ENCODE assay signal across 29 cellular contexts in the genomic region with DNA sequence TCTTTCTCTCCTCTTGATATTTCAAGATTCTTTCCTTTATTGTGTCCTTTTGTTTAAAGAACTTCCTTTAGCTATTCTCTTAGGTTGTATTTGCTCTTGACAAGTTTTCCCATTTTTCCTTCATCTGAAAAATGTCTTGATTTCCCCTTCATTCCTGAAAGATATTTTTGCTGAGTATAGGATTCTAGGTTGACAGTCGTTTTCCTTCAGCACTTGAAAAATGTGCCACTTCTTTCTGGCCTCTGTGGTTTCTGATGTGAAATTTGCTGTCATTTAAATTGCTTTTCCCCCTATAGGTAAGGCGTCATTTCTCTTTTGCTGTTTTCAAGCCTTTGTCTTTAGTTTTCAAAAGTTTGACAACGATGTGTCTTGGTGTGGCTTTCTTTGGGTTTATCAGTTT.
"Had no signal": no experiment of that assay in that cellular context is flagged by ENCODE, and none has a peak within 500 bp of the region (broad histone marks: within the 10 kb centered on the region; RNA-seq: fewer than 3 reads in every experiment).

No MANE protein-coding gene starts in this region.

- H3K27ac Mint-ChIP-seq: activated CD4-positive, alpha-beta T cell treated with anti-CD3 and anti-CD28 coated beads, Interleukin-2, amount 10 ng/mL, durations not matched to agents 24 days and 14 days; activated CD8-positive, alpha-beta T cell treated with anti-CD3 and anti-CD28 coated beads for 36 hours; activated naive CD4-positive, alpha-beta T cell treated with anti-CD3 and anti-CD28 coated beads, Interleukin-2, amount 10 ng/mL, durations not matched to agents 7 days and 5 days; activated naive CD8-positive, alpha-beta T cell; activated T-helper 1 cell treated with anti-CD3 and anti-CD28 coated beads, Interleukin-12 subunit alpha, Interleukin-12 subunit beta, Interleukin-2, Interleukin-4 antibody, amounts not matched to agents 30 ng/mL and 10 ng/mL and 1 ng/mL, durations not matched to agents 14 hours and 24 hours and 36 hours; T-helper 1 cell treated with Interleukin-12 subunit alpha and Interleukin-12 subunit beta and Interleukin-4 antibody, amounts not matched to agents 30 μg/mL and 1 μg/mL, for 36 hours; T-helper 2 cell treated with Interferon-gamma antibody and Interleukin-4, amounts not matched to agents 5 μg/mL and 100 μg/mL, for 36 hours had no signal

- H3K27ac ChIP-seq: ascending aorta, cardiac muscle cell, KMS-11, SJSA1 had no signal

- H3K27me3 ChIP-seq: ascending aorta, cardiac muscle cell, SJSA1 had no signal

- DNase-seq: activated CD4-positive, alpha-beta T cell treated with anti-CD3 and anti-CD28 coated beads, Interleukin-2, amount 10 ng/mL, durations not matched to agents 24 days and 14 days; activated CD4-positive, alpha-beta T cell treated with anti-CD3 and anti-CD28 coated beads, Interleukin-2, amount 50 U/mL, for 4 hours; activated CD8-positive, alpha-beta T cell treated with anti-CD3 and anti-CD28 coated beads for 36 hours; activated gamma-delta T cell treated with Interleukin-2 at 50 U/mL for 16 hours; activated naive CD4-positive, alpha-beta T cell treated with anti-CD3 and anti-CD28 coated beads, Interleukin-2, amount 10 ng/mL, durations not matched to agents 7 days and 5 days; activated T-cell treated with anti-CD3 and anti-CD28 coated beads, Interleukin-2, amount 50 U/mL, for 1 hour; amygdala; MM.1S; MV-4-11; NCI-H1092; NCI-H146; NCI-H187; NCI-H2029 treated with DMSO at 0.1 percent for 48 hours; NCI-H2107; NCI-H2171; NCI-H510A; NCI-H526; NCI-H748 treated with DMSO at 0.1 percent for 48 hours; OCI-M1; SHP77 treated with DMSO at 0.1 percent for 48 hours; SK-N-SH had no signal

- H3K4me3 Mint-ChIP-seq: activated CD4-positive, alpha-beta T cell treated with anti-CD3 and anti-CD28 coated beads, Interleukin-2, amount 10 ng/mL, durations not matched to agents 24 days and 14 days; activated CD8-positive, alpha-beta T cell treated with anti-CD3 and anti-CD28 coated beads for 36 hours; activated naive CD4-positive, alpha-beta T cell treated with anti-CD3 and anti-CD28 coated beads, Interleukin-2, amount 10 ng/mL, durations not matched to agents 7 days and 5 days; activated naive CD8-positive, alpha-beta T cell; activated T-helper 1 cell treated with anti-CD3 and anti-CD28 coated beads, Interleukin-12 subunit alpha, Interleukin-12 subunit beta, Interleukin-2, Interleukin-4 antibody, amounts not matched to agents 30 ng/mL and 10 ng/mL and 1 ng/mL, durations not matched to agents 14 hours and 24 hours and 36 hours; T-helper 1 cell treated with Interleukin-12 subunit alpha and Interleukin-12 subunit beta and Interleukin-4 antibody, amounts not matched to agents 30 μg/mL and 1 μg/mL, for 36 hours; T-helper 2 cell treated with Interferon-gamma antibody and Interleukin-4, amounts not matched to agents 5 μg/mL and 100 μg/mL, for 36 hours had no signal

- H3K9me3 ChIP-seq: ascending aorta, SJSA1, SK-N-SH had no signal

- ATAC-seq: activated CD8-positive, alpha-beta T cell treated with anti-CD3 and anti-CD28 coated beads for 36 hours had no signal

- H3K9me2 ChIP-seq: SK-N-SH had no signal

- H3K4me3 ChIP-seq: ascending aorta, cardiac muscle cell, SJSA1 had no signal

- H3K27me3 Mint-ChIP-seq: activated CD4-positive, alpha-beta T cell treated with anti-CD3 and anti-CD28 coated beads, Interleukin-2, amount 10 ng/mL, durations not matched to agents 24 days and 14 days; activated CD8-positive, alpha-beta T cell treated with anti-CD3 and anti-CD28 coated beads for 36 hours; activated naive CD4-positive, alpha-beta T cell treated with anti-CD3 and anti-CD28 coated beads, Interleukin-2, amount 10 ng/mL, durations not matched to agents 7 days and 5 days; activated naive CD8-positive, alpha-beta T cell had no signal

- H3K9me3 Mint-ChIP-seq: activated CD8-positive, alpha-beta T cell treated with anti-CD3 and anti-CD28 coated beads for 36 hours had no signal

- H3K4me1 ChIP-seq: ascending aorta, SJSA1 had no signal

- H3K4me2 ChIP-seq: KMS-11, SK-N-SH had no signal
